19 cellular contexts compared by ENCODE assay signal in the genomic region with DNA sequence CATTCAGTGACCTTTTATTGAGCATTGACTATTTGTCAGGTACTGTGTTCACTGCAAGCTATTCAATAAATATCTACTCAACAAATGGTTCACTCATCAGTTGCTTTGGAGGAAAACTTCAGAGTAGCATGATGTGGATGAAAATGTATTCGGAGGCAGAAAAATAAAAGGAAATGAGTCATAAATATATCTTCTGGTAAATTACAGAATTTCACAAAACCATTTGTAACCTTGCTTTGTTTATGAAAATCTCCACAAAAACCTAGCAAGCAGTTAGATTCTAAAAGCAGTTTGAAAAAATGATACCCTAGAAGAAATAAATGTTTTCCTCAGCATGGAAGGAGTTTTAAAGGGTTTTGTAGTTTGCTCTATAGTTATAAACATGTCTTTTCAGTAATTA.
A peak's percentile ranks its signal among the peaks of the same experiment; 100 is the strongest.
DNase-seq lines count a peak whose midpoint lies in the region; ATAC-seq and TF ChIP-seq lines count a peak whose summit lies in the region.
"Had no signal": no experiment of that assay in that cellular context is flagged by ENCODE, and none has a peak within 500 bp of the region (broad histone marks: within the 10 kb centered on the region; RNA-seq: fewer than 3 reads in every experiment).

No MANE protein-coding gene starts in this region.

- H2BK12ac ChIP-seq in mesenchymal stem cell (ENCODE audit: low read length in 2 of 2): no peak overlapping the region

- H3K27ac ChIP-seq in mesenchymal stem cell (ENCODE audit: low read length, poor library complexity, severe bottlenecking): no peak overlapping the region
- H3K27ac ChIP-seq in body of pancreas: no peak overlapping the region

- no peaks in the 10 kb centered on the region for H3K36me3 Mint-ChIP-seq in activated CD4-positive, alpha-beta memory T cell treated with anti-CD3 and anti-CD28 coated beads, Interleukin-2, amount 10 ng/mL, durations not matched to agents 7 days and 5 days (ENCODE audit: low read depth)
- H3K36me3 Mint-ChIP-seq: CD14-positive monocyte, IgD-negative memory B cell had no signal

- no peaks in the 10 kb centered on the region for H3K36me3 ChIP-seq in mesenchymal stem cell (ENCODE audit: control insufficient read depth in 1 of 2, insufficient read depth in 2 of 2, low read depth in 1 of 2, low read length in 2 of 2)
- H3K36me3 ChIP-seq in body of pancreas (replicated peaks in 1 of 2; ENCODE audit: insufficient read depth in 1 of 2, low read depth in 2 of 2): no peaks in the 10 kb centered on the region

- no peaks in the 10 kb centered on the region for H3K27me3 ChIP-seq in mesenchymal stem cell (ENCODE audit: control insufficient read depth in 1 of 2, insufficient read depth in 1 of 2, low read length in 2 of 2)
- no peaks in the 10 kb centered on the region for H3K27me3 ChIP-seq in body of pancreas

- H2BK15ac ChIP-seq in mesenchymal stem cell (ENCODE audit: low read depth, poor library complexity, severe bottlenecking): no peak overlapping the region

- no peak overlapping the region for H4K8ac ChIP-seq in mesenchymal stem cell (ENCODE audit: low read length)

- no peak for ATAC-seq in body of pancreas

- H3K9ac ChIP-seq in mesenchymal stem cell (ENCODE audit: low read length): peak overlapping the region; percentile 56
- H3K9ac ChIP-seq: SK-N-SH had no signal

- in situ Hi-C loops in astrocyte of the spinal cord (cut with HindIII; ENCODE audit: low sequenced_read_pairs): no loop called here
- in situ Hi-C loops in ACHN (cut with HindIII; ENCODE audit: low pct_ligation_motif_present, low pct_unique_long_range_greater_than_20kb, low sequenced_read_pairs): no loop called here

- no peaks in the 10 kb centered on the region for H3K27me3 Mint-ChIP-seq in activated CD4-positive, alpha-beta memory T cell treated with anti-CD3 and anti-CD28 coated beads, Interleukin-2, amount 10 ng/mL, durations not matched to agents 7 days and 5 days
- H3K27me3 Mint-ChIP-seq: IgD-negative memory B cell had no signal

- POLR2A ChIA-PET in activated CD4-positive, alpha-beta memory T cell treated with anti-CD3 and anti-CD28 coated beads, Interleukin-2, amount 10 ng/mL, durations not matched to agents 7 days and 5 days (lab: Charles Lee): no interaction called here

- TF ChIP-seq POLR2A in body of pancreas (IDR thresholded peaks at IDR 0.05): no peak

- no peak overlapping the region for H2BK5ac ChIP-seq in mesenchymal stem cell (ENCODE audit: low read depth, low read length, poor library complexity, severe bottlenecking)

- no peak overlapping the region for H3K4me3 Mint-ChIP-seq in activated CD4-positive, alpha-beta memory T cell treated with anti-CD3 and anti-CD28 coated beads, Interleukin-2, amount 10 ng/mL, durations not matched to agents 7 days and 5 days
- H3K4me3 Mint-ChIP-seq: CD14-positive monocyte, IgD-negative memory B cell had no signal

- WGBS in mesenchymal stem cell: no CpG with 5 or more reads among the region's 1 CpG
- WGBS in body of pancreas, 2 donors: 53 to 72% methylated on average over 1 of the region's 1 CpG

- H4K91ac ChIP-seq in mesenchymal stem cell (ENCODE audit: low read length): no peak overlapping the region

- intact Hi-C loops in body of pancreas (cut with DNase I): no loop called here

- no peaks in the 10 kb centered on the region for H3K79me1 ChIP-seq in mesenchymal stem cell (replicated peaks; ENCODE audit: low read length, poor library complexity, severe bottlenecking)

- H3K4me3 ChIP-seq in astrocyte of the spinal cord (ENCODE audit: low read depth, low read length) (no peak overlapping the region), mesenchymal stem cell (ENCODE audit: insufficient read depth in 1 of 2, low read depth in 1 of 2, low read length in 2 of 2) (no peak overlapping the region), body of pancreas (no peak overlapping the region)

- CTCF ChIA-PET in activated CD4-positive, alpha-beta memory T cell treated with anti-CD3 and anti-CD28 coated beads, Interleukin-2, amount 10 ng/mL, durations not matched to agents 7 days and 5 days (lab: Charles Lee): no interaction called here

- DNase-seq in HCEC 1CT (peak; percentile 61), astrocyte of the spinal cord (ENCODE audit: low read depth, low spot score) (peak; percentile 14), fibroblast of gingiva (ENCODE audit: low read depth) (peak; percentile 9), mesenchymal stem cell (peak; percentile 51), medulla oblongata (ENCODE audit: extremely low spot score) (no peak), body of pancreas (no peak), ACHN (no peak)
- DNase-seq in activated CD4-positive, alpha-beta memory T cell treated with anti-CD3 and anti-CD28 coated beads, Interleukin-2, amount 10 ng/mL, durations not matched to agents 7 days and 5 days: no peak
- DNase-seq: DMS79 treated with DMSO at 0.1 percent for 48 hours, H7, NCI-H187, NCI-H2107, NCI-H2227 treated with DMSO at 0.1 percent for 48 hours, NCI-H524 treated with DMSO at 0.1 percent for 48 hours, RPMI8226, SHP77 treated with DMSO at 0.1 percent for 48 hours, SK-N-SH had no signal

- H3K4me1 Mint-ChIP-seq in activated CD4-positive, alpha-beta memory T cell treated with anti-CD3 and anti-CD28 coated beads, Interleukin-2, amount 10 ng/mL, durations not matched to agents 7 days and 5 days: no peaks in the 10 kb centered on the region
- H3K4me1 Mint-ChIP-seq: CD14-positive monocyte, IgD-negative memory B cell had no signal

- H3K27ac Mint-ChIP-seq in activated CD4-positive, alpha-beta memory T cell treated with anti-CD3 and anti-CD28 coated beads, Interleukin-2, amount 10 ng/mL, durations not matched to agents 7 days and 5 days: no peak overlapping the region
- H3K27ac Mint-ChIP-seq: CD14-positive monocyte, IgD-negative memory B cell had no signal

- H3K9me3 Mint-ChIP-seq in activated CD4-positive, alpha-beta memory T cell treated with anti-CD3 and anti-CD28 coated beads, Interleukin-2, amount 10 ng/mL, durations not matched to agents 7 days and 5 days: no peaks in the 10 kb centered on the region
- H3K9me3 Mint-ChIP-seq: IgD-negative memory B cell had no signal

- H3K4me1 ChIP-seq in mesenchymal stem cell (ENCODE audit: control insufficient read depth, insufficient read depth, low read depth, low read length) (no peaks in the 10 kb centered on the region), body of pancreas (no peaks in the 10 kb centered on the region)

- H3K4ac ChIP-seq in mesenchymal stem cell (ENCODE audit: low read depth in 1 of 2, low read length in 2 of 2): no peak overlapping the region

- H3K9me3 ChIP-seq in mesenchymal stem cell (ENCODE audit: control insufficient read depth, low read length): no peaks in the 10 kb centered on the region
- no peaks in the 10 kb centered on the region for H3K9me3 ChIP-seq in body of pancreas
- H3K9me3 ChIP-seq: SK-N-SH had no signal

- H3K14ac ChIP-seq in mesenchymal stem cell (ENCODE audit: low read length in 2 of 2): no peak overlapping the region

- H2AFZ ChIP-seq in mesenchymal stem cell (ENCODE audit: low read depth, low read length): no peak overlapping the region

- no peak overlapping the region for H3K18ac ChIP-seq in mesenchymal stem cell (ENCODE audit: low read depth in 1 of 2, low read length in 2 of 2)

- H2AK5ac ChIP-seq in mesenchymal stem cell (ENCODE audit: low read length, severe bottlenecking): no peak overlapping the region

- no peak overlapping the region for H3K4me2 ChIP-seq in mesenchymal stem cell (ENCODE audit: low read length, poor library complexity, severe bottlenecking)
- H3K4me2 ChIP-seq: SK-N-SH had no signal

- no peak overlapping the region for H2BK120ac ChIP-seq in mesenchymal stem cell (ENCODE audit: low read depth, low read length)

- no peak overlapping the region for H3K23ac ChIP-seq in mesenchymal stem cell (ENCODE audit: low read length in 2 of 2)

- TF ChIP-seq CTCF in astrocyte of the spinal cord (IDR thresholded peaks at IDR 0.05; ENCODE audit: low read depth, low read length): no peak
- TF ChIP-seq CTCF in body of pancreas (IDR thresholded peaks at IDR 0.05): no peak

Comparison
In these comparisons a context has a peak if more than half of its experiments do, and no peak if none do; other contexts are left out.
1. DNase-seq: peak in HCEC 1CT (single experiment), astrocyte of the spinal cord (single experiment), fibroblast of gingiva (single experiment) and mesenchymal stem cell (single experiment); none in medulla oblongata (single experiment), body of pancreas (0 of 4), activated CD4-positive, alpha-beta memory T cell treated with anti-CD3 and anti-CD28 coated beads, Interleukin-2, amount 10 ng/mL, durations not matched to agents 7 days and 5 days (single experiment) and ACHN (single experiment).